Comparison of ENCODE assay signal across 16 cellular contexts in the genomic region with DNA sequence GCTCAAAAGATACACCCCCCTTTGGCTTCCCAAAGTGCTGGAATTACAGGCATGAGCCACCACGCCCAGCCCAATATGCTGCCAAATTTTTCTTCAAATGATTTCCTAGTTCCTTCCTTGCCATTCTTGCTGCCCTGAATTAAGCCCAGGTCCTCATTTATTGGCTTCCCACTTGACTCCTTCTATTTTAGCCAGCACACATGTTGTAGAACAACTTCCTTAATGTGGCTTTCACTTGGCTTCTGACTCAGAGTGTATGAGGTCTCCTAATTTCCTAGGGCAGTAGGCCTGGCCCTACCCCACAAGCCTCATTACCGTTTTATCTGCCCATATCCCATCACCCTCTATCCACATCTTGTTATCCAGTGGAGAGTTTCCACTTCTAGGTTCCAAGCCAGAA. TPM values are rescaled to one million over a fixed set of nuclear protein-coding genes. Genes with fewer than 3 reads are reported as not detected.
DNase-seq lines count a peak whose midpoint lies in the region; ATAC-seq and TF ChIP-seq lines count a peak whose summit lies in the region.
"Had no signal": no experiment of that assay in that cellular context is flagged by ENCODE, and none has a peak within 500 bp of the region (broad histone marks: within the 10 kb centered on the region; RNA-seq: fewer than 3 reads in every experiment).

No MANE protein-coding gene starts in this region.

- peak overlapping the region; percentile 54 for H3K27ac Mint-ChIP-seq in neural progenitor cell
- H3K27ac Mint-ChIP-seq: activated CD4-positive, alpha-beta memory T cell treated with anti-CD3 and anti-CD28 coated beads for 36 hours; HFFc6 had no signal

- H3F3A ChIP-seq in neural progenitor cell (ENCODE audit: low read depth): no peaks in the 10 kb centered on the region

- H3K79me2 ChIP-seq in neural progenitor cell (ENCODE audit: low read depth): no peaks in the 10 kb centered on the region

- TF ChIP-seq CTCF in neural progenitor cell (IDR thresholded peaks at IDR 0.05) (no peak), colonic mucosa (IDR thresholded peaks at IDR 0.05) (no peak)

- H3K4me2 ChIP-seq in neural progenitor cell: no peak overlapping the region

- H3K27ac ChIP-seq in neural progenitor cell: no peak overlapping the region
- no peak overlapping the region for H3K27ac ChIP-seq in colonic mucosa

- H3K4me3 ChIP-seq in neural progenitor cell (no peak overlapping the region), colonic mucosa (no peak overlapping the region)

- intact Hi-C loops in colonic mucosa (cut with DNase I): no loop called here

- no peaks in the 10 kb centered on the region for H3K36me3 ChIP-seq in neural progenitor cell
- H3K36me3 ChIP-seq in colonic mucosa: no peaks in the 10 kb centered on the region

- no peak overlapping the region for H3K4me3 Mint-ChIP-seq in neural progenitor cell
- H3K4me3 Mint-ChIP-seq: activated CD4-positive, alpha-beta memory T cell treated with anti-CD3 and anti-CD28 coated beads for 36 hours; central memory CD8-positive, alpha-beta T cell; HFFc6 had no signal

- H3K27me3 ChIP-seq in neural progenitor cell (no peaks in the 10 kb centered on the region), colonic mucosa (no peaks in the 10 kb centered on the region)

- H3K9me3 ChIP-seq in neural progenitor cell (ENCODE audit: low read depth) (no peaks in the 10 kb centered on the region), colonic mucosa (no peaks in the 10 kb centered on the region)

- peaks cover 16% of the 10 kb centered on the region for H3K9me3 Mint-ChIP-seq in neural progenitor cell
- H3K9me3 Mint-ChIP-seq: central memory CD8-positive, alpha-beta T cell had no signal

- H3K36me3 Mint-ChIP-seq in neural progenitor cell: peaks cover 6% of the 10 kb centered on the region

- no peak overlapping the region for H3K9ac ChIP-seq in neural progenitor cell
- H3K9ac ChIP-seq in colonic mucosa (ENCODE audit: low read depth in 2 of 2, low read length in 2 of 2): no peak overlapping the region

- H2AFZ ChIP-seq in neural progenitor cell (replicated peaks): no peak overlapping the region

- H3K4me1 ChIP-seq in neural progenitor cell: peaks cover 7% of the 10 kb centered on the region
- no peaks in the 10 kb centered on the region for H3K4me1 ChIP-seq in colonic mucosa

- DNase-seq in MV-4-11 (lab: John Stamatoyannopoulos, UW): peak; percentile 95
- DNase-seq in dermis blood vessel endothelial cell: peak; percentile 64
- no peak for DNase-seq in neural progenitor cell (ENCODE audit: low spot score)
- no peak for DNase-seq in HK-2 (ENCODE audit: unreplicated experiment)
- DNase-seq in colonic mucosa: no peak
- DNase-seq in NCI-H345 treated with DMSO at 0.1 percent for 48 hours (lab: John Stamatoyannopoulos, UW; ENCODE audit: unreplicated experiment): no peak
- no peak for DNase-seq in superior temporal gyrus (ENCODE audit: extremely low spot score)
- DNase-seq: activated CD4-positive, alpha-beta memory T cell treated with anti-CD3 and anti-CD28 coated beads for 36 hours; activated naive CD4-positive, alpha-beta T cell treated with anti-CD3 and anti-CD28 coated beads, Interleukin-2, amount 50 U/mL, for 16 hours; COR-L47; HFFc6; NCI-H510A treated with DMSO at 0.1 percent for 48 hours; stimulated activated naive CD4-positive, alpha-beta T cell treated with Interleukin-2 at 50 U/mL for 16 hours had no signal

- ATAC-seq in GM19351 (IDR thresholded peaks at IDR 0.05; ENCODE audit: unreplicated experiment): peak; percentile 66

- H4K20me1 ChIP-seq in neural progenitor cell (ENCODE audit: low read depth): no peaks in the 10 kb centered on the region

- peaks cover 2% of the 10 kb centered on the region for H3K27me3 Mint-ChIP-seq in neural progenitor cell (ENCODE audit: insufficient read depth, low read depth)
- H3K27me3 Mint-ChIP-seq: activated CD4-positive, alpha-beta memory T cell treated with anti-CD3 and anti-CD28 coated beads for 36 hours; central memory CD8-positive, alpha-beta T cell had no signal

- H3K4me1 Mint-ChIP-seq in neural progenitor cell: peaks cover 5% of the 10 kb centered on the region
- H3K4me1 Mint-ChIP-seq: central memory CD8-positive, alpha-beta T cell had no signal

RNA-seq across cellular contexts. Expression of gene HIPK2, which starts 21.8 kb away (rescaled TPM):
- total RNA-seq in dermis blood vessel endothelial cell: 11.6 and 26.7 TPM in 2 replicates
- total RNA-seq in neural progenitor cell (ENCODE audit: low replicate concordance): 12.8 and 14.2 TPM in 2 replicates
- total RNA-seq in colonic mucosa: 10 to 100 TPM; 25.3 to 28.4 TPM

RNA-seq across cellular contexts. Expression of gene TBXAS1, which starts 29.5 kb away (rescaled TPM):
- 0.17 and 2.0 TPM in 2 replicates for total RNA-seq in dermis blood vessel endothelial cell
- total RNA-seq in neural progenitor cell (ENCODE audit: low replicate concordance): 1.5 TPM in 1 of 2 replicates, not detected in the other
- 10 to 100 TPM; 12.0 to 17.0 TPM for total RNA-seq in colonic mucosa
- total RNA-seq: fibroblast of villous mesenchyme had no signal

Comparison
In these comparisons a context has a peak if more than half of its experiments do, and no peak if none do; other contexts are left out.
1. DNase-seq: peak in MV-4-11 (single experiment) and dermis blood vessel endothelial cell (single experiment); none in neural progenitor cell (single experiment), HK-2 (single experiment), colonic mucosa (single experiment), NCI-H345 treated with DMSO at 0.1 percent for 48 hours (single experiment) and superior temporal gyrus (single experiment).